Comparison of ENCODE assay signal across 9 cellular contexts in genomic region chr9:89999176-89999533, GRCh38.
A peak's percentile ranks its signal among the peaks of the same experiment; 100 is the strongest.
DNase-seq lines count a peak whose midpoint lies in the region; ATAC-seq and TF ChIP-seq lines count a peak whose summit lies in the region.
"Had no signal": no experiment of that assay in that cellular context is flagged by ENCODE, and none has a peak within 500 bp of the region (broad histone marks: within the 10 kb centered on the region; RNA-seq: fewer than 3 reads in every experiment).

No MANE protein-coding gene starts in this region.

- H3K79me2 ChIP-seq in parathyroid adenoma: no peaks in the 10 kb centered on the region

- H3K9ac ChIP-seq in parathyroid adenoma: no peak overlapping the region
- H3K9ac ChIP-seq: SK-N-SH had no signal

- peak overlapping the region; percentile 72 for H2AFZ ChIP-seq in parathyroid adenoma

- TF ChIP-seq CTCF in parathyroid adenoma (IDR thresholded peaks at IDR 0.05): no peak

- H3K4me3 ChIP-seq in parathyroid adenoma (ENCODE audit: low read depth, low read length): no peak overlapping the region

- peak overlapping the region; percentile 98 for H3K27ac ChIP-seq in parathyroid adenoma

- DNase-seq in DMS53 (lab: John Stamatoyannopoulos, UW) (peak; percentile 84), NCI-H69 (lab: John Stamatoyannopoulos, UW) (peak; percentile 58), NCI-H2171 (lab: John Stamatoyannopoulos, UW) (no peak), NCI-H1436 treated with DMSO at 0.1 percent for 48 hours (lab: John Stamatoyannopoulos, UW) (no peak)

- no peaks in the 10 kb centered on the region for H3K36me3 ChIP-seq in parathyroid adenoma (ENCODE audit: control insufficient read depth, insufficient read depth, low read length)

- H3K4me1 ChIP-seq in parathyroid adenoma: peaks cover 53% of the 10 kb centered on the region

- H3K27me3 ChIP-seq in parathyroid adenoma (ENCODE audit: control insufficient read depth, insufficient read depth, low read length): no peaks in the 10 kb centered on the region

- peak; percentile 92 for ATAC-seq in esophagus mucosa
- no peak for ATAC-seq in HG03432 (IDR thresholded peaks at IDR 0.05; ENCODE audit: unreplicated experiment)
- ATAC-seq in HG02759 (IDR thresholded peaks at IDR 0.05; ENCODE audit: unreplicated experiment): no peak

- H3K9me3 ChIP-seq in parathyroid adenoma (ENCODE audit: control insufficient read depth, low read length): no peaks in the 10 kb centered on the region
- H3K9me3 ChIP-seq: SK-N-SH had no signal

- peak overlapping the region; percentile 47 for H3K4me2 ChIP-seq in parathyroid adenoma (ENCODE audit: low read length)

Comparison
In these comparisons a context has a peak if more than half of its experiments do, and no peak if none do; other contexts are left out.
1. DNase-seq: peak in DMS53 (single experiment) and NCI-H69 (single experiment); none in NCI-H2171 (single experiment) and NCI-H1436 treated with DMSO at 0.1 percent for 48 hours (single experiment).